20 cellular contexts compared by ENCODE assay signal in the genomic region with DNA sequence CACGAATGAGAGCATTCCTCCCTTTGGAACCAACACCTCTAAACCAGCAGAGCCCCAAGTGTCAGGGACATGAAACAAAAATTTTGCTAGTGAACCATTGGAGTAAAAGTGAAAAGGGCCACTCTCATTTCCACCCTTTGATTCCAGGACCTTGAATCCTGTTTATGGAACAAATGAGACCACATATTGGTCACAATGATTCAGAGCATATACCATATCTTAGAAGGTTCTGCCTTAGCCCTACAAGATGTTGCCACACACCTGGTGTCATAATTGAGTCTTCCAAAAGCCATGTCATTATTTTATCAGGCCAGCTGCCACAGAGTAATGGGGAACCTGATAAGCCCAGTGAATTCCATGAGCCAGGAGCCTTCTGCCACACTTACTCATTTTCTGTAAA.
DNase-seq lines count a peak whose midpoint lies in the region; ATAC-seq lines count a peak whose summit lies in the region.
"Had no signal": no experiment of that assay in that cellular context is flagged by ENCODE, and none has a peak within 500 bp of the region (broad histone marks: within the 10 kb centered on the region; RNA-seq: fewer than 3 reads in every experiment).

No MANE protein-coding gene starts in this region.

- no peak overlapping the region for H3K4me3 Mint-ChIP-seq in stimulated activated naive CD8-positive, alpha-beta T cell treated with anti-CD3 and anti-CD28 coated beads, Interleukin-15, amount 100 ng/mL, for 72 hours
- H3K4me3 Mint-ChIP-seq: CD4-positive, alpha-beta memory T cell; HFFc6 had no signal

- no peaks in the 10 kb centered on the region for H3K27me3 Mint-ChIP-seq in stimulated activated naive CD8-positive, alpha-beta T cell treated with anti-CD3 and anti-CD28 coated beads, Interleukin-15, amount 100 ng/mL, for 72 hours

- peak; percentile 40 for ATAC-seq in stimulated activated naive CD8-positive, alpha-beta T cell treated with anti-CD3 and anti-CD28 coated beads, Interleukin-15, Interleukin-2, amounts not matched to agents 100 U/mL and 50 U/mL, for 24 hours
- no peak for ATAC-seq in stimulated activated naive CD8-positive, alpha-beta T cell treated with anti-CD3 and anti-CD28 coated beads, Interleukin-15, amount 100 ng/mL, for 72 hours
- no peak for ATAC-seq in left lobe of liver
- no peak for ATAC-seq in HG03378 (IDR thresholded peaks at IDR 0.05; ENCODE audit: unreplicated experiment)
- ATAC-seq in GM18868 (IDR thresholded peaks at IDR 0.05; ENCODE audit: unreplicated experiment) = no peak
- ATAC-seq: A549 had no signal

- H3K4me1 Mint-ChIP-seq in stimulated activated naive CD8-positive, alpha-beta T cell treated with anti-CD3 and anti-CD28 coated beads, Interleukin-15, amount 100 ng/mL, for 72 hours = peaks cover 5% of the 10 kb centered on the region
- H3K4me1 Mint-ChIP-seq: CD4-positive, alpha-beta memory T cell had no signal

- DNase-seq in NCI-H2171 treated with DMSO at 0.1 percent for 48 hours (lab: John Stamatoyannopoulos, UW) (peak; percentile 42), NCI-H2171 (lab: John Stamatoyannopoulos, UW) (no peak), left lobe of liver (ENCODE audit: low spot score) (peak; percentile 2)
- no peak for DNase-seq in stimulated activated naive CD8-positive, alpha-beta T cell treated with anti-CD3 and anti-CD28 coated beads, Interleukin-15, Interleukin-2, amounts not matched to agents 100 U/mL and 50 U/mL, for 24 hours
- no peak for DNase-seq in stimulated activated naive CD8-positive, alpha-beta T cell treated with anti-CD3 and anti-CD28 coated beads, Interleukin-15, amount 100 ng/mL, for 72 hours
- DNase-seq: 8988T; ACHN; AML-193; BE2C; C1 segment of cervical spinal cord; Caco-2; CD4-positive, alpha-beta memory T cell; DMS53; DMS79 treated with DMSO at 0.1 percent for 48 hours; GF-D8; GOT3; HFFc6 had no signal

- peak overlapping the region in 1 of 2 donors; percentile 35 for H3K27ac Mint-ChIP-seq in stimulated activated naive CD8-positive, alpha-beta T cell treated with anti-CD3 and anti-CD28 coated beads, Interleukin-15, amount 100 ng/mL, for 72 hours
- H3K27ac Mint-ChIP-seq: CD4-positive, alpha-beta memory T cell; HFFc6 had no signal

- H3K9me3 Mint-ChIP-seq in stimulated activated naive CD8-positive, alpha-beta T cell treated with anti-CD3 and anti-CD28 coated beads, Interleukin-15, amount 100 ng/mL, for 72 hours = peaks cover 28% of the 10 kb centered on the region in 2 donors

Comparison
In these comparisons a context has a peak if more than half of its experiments do, and no peak if none do; other contexts are left out.
1. DNase-seq: peak in NCI-H2171 treated with DMSO at 0.1 percent for 48 hours (single experiment) and left lobe of liver (single experiment); none in NCI-H2171 (single experiment), stimulated activated naive CD8-positive, alpha-beta T cell treated with anti-CD3 and anti-CD28 coated beads, Interleukin-15, Interleukin-2, amounts not matched to agents 100 U/mL and 50 U/mL, for 24 hours (single experiment) and stimulated activated naive CD8-positive, alpha-beta T cell treated with anti-CD3 and anti-CD28 coated beads, Interleukin-15, amount 100 ng/mL, for 72 hours (0 of 2).